In the genomic region with DNA sequence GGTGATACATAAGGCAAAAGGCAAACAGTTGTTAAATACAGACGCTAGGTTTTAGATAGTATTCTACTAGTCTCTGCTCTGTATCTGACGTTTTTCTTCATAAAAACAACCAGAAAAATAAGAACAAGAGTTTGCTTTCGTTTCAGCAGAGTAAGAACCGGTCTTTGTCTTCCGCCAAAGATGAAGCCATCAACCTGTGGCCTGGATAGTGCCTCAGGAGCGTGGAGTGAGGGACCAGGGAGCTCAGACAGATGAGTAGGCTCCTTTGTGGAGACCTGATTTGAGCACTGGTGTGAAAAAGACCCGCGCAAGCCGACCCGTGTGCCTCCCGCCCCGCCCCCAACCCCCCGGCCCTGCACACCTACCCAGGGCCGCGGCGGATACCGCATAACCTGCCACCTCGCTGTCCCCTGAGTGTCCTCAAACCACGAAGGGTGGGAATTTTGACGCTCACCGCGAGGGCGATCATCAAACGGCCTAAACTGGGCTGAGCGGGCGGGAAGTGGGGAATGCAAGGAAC, we compare ENCODE assay signal across 8 cellular contexts. TPM values are rescaled to one million over a fixed set of nuclear protein-coding genes. Genes with fewer than 3 reads are reported as not detected.
DNase-seq lines count a peak whose midpoint lies in the region; ATAC-seq and TF ChIP-seq lines count a peak whose summit lies in the region.

No MANE protein-coding gene starts in this region.

- intact Hi-C loops in sciatic nerve (cut with DNase I): no loop called here

- no peaks in the 10 kb centered on the region for H3K9me3 Mint-ChIP-seq in T-helper 2 cell treated with Interferon-gamma antibody and Interleukin-4, amounts not matched to agents 5 μg/mL and 100 μg/mL, for 36 hours
- H3K9me3 Mint-ChIP-seq in glutamatergic neuron (ENCODE audit: unreplicated experiment): peaks cover 2% of the 10 kb centered on the region

- H3K36me3 Mint-ChIP-seq in T-helper 2 cell treated with Interferon-gamma antibody and Interleukin-4, amounts not matched to agents 5 μg/mL and 100 μg/mL, for 36 hours (ENCODE audit: low read depth): no peaks in the 10 kb centered on the region
- H3K36me3 Mint-ChIP-seq in glutamatergic neuron (ENCODE audit: unreplicated experiment): no peaks in the 10 kb centered on the region

- no peak for TF ChIP-seq CTCF in glutamatergic neuron (IDR thresholded peaks at IDR 0.05; ENCODE audit: partially characterized antibody, unreplicated experiment)

- ATAC-seq in GM21529 (IDR thresholded peaks at IDR 0.05; ENCODE audit: unreplicated experiment) (peak; percentile 2), sciatic nerve (peak; percentile 16), GM19035 (IDR thresholded peaks at IDR 0.05; ENCODE audit: unreplicated experiment) (no peak)

- no peak overlapping the region for H3K27ac Mint-ChIP-seq in T-helper 2 cell treated with Interferon-gamma antibody and Interleukin-4, amounts not matched to agents 5 μg/mL and 100 μg/mL, for 36 hours
- H3K27ac Mint-ChIP-seq in glutamatergic neuron (ENCODE audit: unreplicated experiment): no peak overlapping the region

- H3K27me3 Mint-ChIP-seq in T-helper 2 cell treated with Interferon-gamma antibody and Interleukin-4, amounts not matched to agents 5 μg/mL and 100 μg/mL, for 36 hours (ENCODE audit: low read depth): peaks cover 24% of the 10 kb centered on the region
- peaks cover 12% of the 10 kb centered on the region for H3K27me3 Mint-ChIP-seq in glutamatergic neuron (ENCODE audit: unreplicated experiment)

- H3K4me3 Mint-ChIP-seq in T-helper 2 cell treated with Interferon-gamma antibody and Interleukin-4, amounts not matched to agents 5 μg/mL and 100 μg/mL, for 36 hours: peak overlapping the region; percentile 54
- peak overlapping the region; percentile 73 for H3K4me3 Mint-ChIP-seq in glutamatergic neuron (ENCODE audit: unreplicated experiment)

- peaks cover 9% of the 10 kb centered on the region for H3K4me1 Mint-ChIP-seq in T-helper 2 cell treated with Interferon-gamma antibody and Interleukin-4, amounts not matched to agents 5 μg/mL and 100 μg/mL, for 36 hours (ENCODE audit: low read depth)
- H3K4me1 Mint-ChIP-seq in glutamatergic neuron (ENCODE audit: low read depth, unreplicated experiment): peaks cover 3% of the 10 kb centered on the region

- DNase-seq in T-helper 2 cell treated with Interferon-gamma antibody and Interleukin-4, amounts not matched to agents 5 μg/mL and 100 μg/mL, for 36 hours (ENCODE audit: low spot score): no peak
- no peak for DNase-seq in glutamatergic neuron
- peak; percentile 60 for DNase-seq in sciatic nerve (ENCODE audit: low spot score)
- no peak for DNase-seq in NCI-H2227 (lab: John Stamatoyannopoulos, UW; ENCODE audit: unreplicated experiment)
- no peak for DNase-seq in DMS153 (lab: John Stamatoyannopoulos, UW)
- no peak for DNase-seq in NCI-H748 treated with DMSO at 0.1 percent for 48 hours (lab: John Stamatoyannopoulos, UW)

RNA-seq across cellular contexts. Expression of a gene that starts 1.0 kb away (rescaled TPM):
- total RNA-seq in glutamatergic neuron (ENCODE audit: unreplicated experiment) (5.0 TPM), sciatic nerve (249 TPM)

Comparison
In these comparisons a context has a peak if more than half of its experiments do, and no peak if none do; other contexts are left out.
1. RNA of a gene that starts 1.0 kb away (total RNA-seq): 249 TPM in sciatic nerve (single experiment); 5.0 TPM in glutamatergic neuron (single experiment); every median in the first group is over 10 times any median in the second.